In genomic region chr5:32132757-32133156, GRCh38 we compare ENCODE assay signal across 16 cellular contexts.
"Had no signal": no experiment of that assay in that cellular context is flagged by ENCODE, and none has a peak within 500 bp of the region (broad histone marks: within the 10 kb centered on the region; RNA-seq: fewer than 3 reads in every experiment).

No MANE protein-coding gene starts in this region.

- H3K4me3 Mint-ChIP-seq: neural crest cell; stimulated activated naive CD8-positive, alpha-beta T cell treated with anti-CD3 and anti-CD28 coated beads, Interleukin-15, amount 100 ng/mL, for 72 hours; T-helper 2 cell treated with Interferon-gamma antibody and Interleukin-4, amounts not matched to agents 5 μg/mL and 100 μg/mL, for 36 hours had no signal

- H3K4me3 ChIP-seq: dorsolateral prefrontal cortex, left ventricle myocardium inferior, ovary, spleen, thoracic aorta, upper lobe of right lung had no signal

- ATAC-seq: esophagus mucosa; sciatic nerve; stimulated activated naive CD8-positive, alpha-beta T cell treated with anti-CD3 and anti-CD28 coated beads, Interleukin-15, amount 100 ng/mL, for 72 hours; upper lobe of right lung had no signal

- H3K36me3 ChIP-seq: ovary had no signal

- H3K4me1 Mint-ChIP-seq: neural crest cell had no signal

- H3K9me3 Mint-ChIP-seq: neural crest cell; stimulated activated naive CD8-positive, alpha-beta T cell treated with anti-CD3 and anti-CD28 coated beads, Interleukin-15, amount 100 ng/mL, for 72 hours; T-helper 2 cell treated with Interferon-gamma antibody and Interleukin-4, amounts not matched to agents 5 μg/mL and 100 μg/mL, for 36 hours had no signal

- H3K27ac ChIP-seq: left ventricle myocardium inferior, ovary, spleen, thoracic aorta, upper lobe of right lung had no signal

- H3K27me3 Mint-ChIP-seq: stimulated activated naive CD8-positive, alpha-beta T cell treated with anti-CD3 and anti-CD28 coated beads, Interleukin-15, amount 100 ng/mL, for 72 hours had no signal

- H3K9me3 ChIP-seq: left ventricle myocardium inferior, ovary, spleen, thoracic aorta, upper lobe of right lung had no signal

- DNase-seq: activated CD4-positive, alpha-beta T cell treated with anti-CD3 and anti-CD28 coated beads, Interleukin-2, amount 50 U/mL, for 4 hours; activated CD4-positive, CD25-positive, alpha-beta regulatory T cell treated with anti-CD3 and anti-CD28 coated beads, Interleukin-2, amount 50 U/mL, for 72 hours; dorsolateral prefrontal cortex; hypothalamus; left ventricle myocardium inferior; mesendoderm; ovary; spleen; stimulated activated naive CD8-positive, alpha-beta T cell treated with anti-CD3 and anti-CD28 coated beads, Interleukin-15, amount 100 ng/mL, for 72 hours; SW 1271; upper lobe of right lung had no signal

- H3K27me3 ChIP-seq: dorsolateral prefrontal cortex, ovary, spleen, upper lobe of right lung had no signal

- H3K27ac Mint-ChIP-seq: T-helper 2 cell treated with Interferon-gamma antibody and Interleukin-4, amounts not matched to agents 5 μg/mL and 100 μg/mL, for 36 hours had no signal
